20 cellular contexts compared by ENCODE assay signal in genomic region chr7:134744569-134744968, GRCh38.
"Had no signal": no experiment of that assay in that cellular context is flagged by ENCODE, and none has a peak within 500 bp of the region (broad histone marks: within the 10 kb centered on the region; RNA-seq: fewer than 3 reads in every experiment).

No MANE protein-coding gene starts in this region.

- H3K4me3 Mint-ChIP-seq: activated naive CD4-positive, alpha-beta T cell treated with anti-CD3 and anti-CD28 coated beads for 36 hours; activated naive CD8-positive, alpha-beta T cell treated with anti-CD3 and anti-CD28 coated beads, Interleukin-2, amount 50 U/mL, for 24 hours; activated T-helper 17 cell treated with anti-CD3 and anti-CD28 coated beads, Interleukin-2, amount 50 U/mL, for 72 hours; natural killer cell treated with Interleukin-12 subunit alpha and Interleukin-12 subunit beta and Interleukin-15 and Interleukin-18, amount 100 ng/mL, for 72 hours; T-cell had no signal

- H3K4me1 ChIP-seq: left lung had no signal

- ATAC-seq: activated CD4-positive, CD25-positive, alpha-beta regulatory T cell treated with anti-CD3 and anti-CD28 coated beads, Interleukin-2, amount 50 U/mL, for 24 hours; activated naive CD8-positive, alpha-beta T cell treated with anti-CD3 and anti-CD28 coated beads, Interleukin-2, amount 50 U/mL, for 24 hours; activated T-helper 17 cell treated with anti-CD3 and anti-CD28 coated beads, Interleukin-2, amount 50 U/mL, for 72 hours; left lung; natural killer cell treated with Interleukin-12 subunit alpha and Interleukin-12 subunit beta and Interleukin-15 and Interleukin-18, amount 100 ng/mL, for 72 hours; T-cell; upper lobe of right lung had no signal

- H3K36me3 Mint-ChIP-seq: natural killer cell treated with Interleukin-12 subunit alpha and Interleukin-12 subunit beta and Interleukin-15 and Interleukin-18, amount 100 ng/mL, for 72 hours; T-cell had no signal

- H3K36me3 ChIP-seq: left lung, upper lobe of right lung had no signal

- H3K27me3 ChIP-seq: dorsolateral prefrontal cortex, left lung, upper lobe of right lung had no signal

- H3K27me3 Mint-ChIP-seq: activated naive CD8-positive, alpha-beta T cell treated with anti-CD3 and anti-CD28 coated beads, Interleukin-2, amount 50 U/mL, for 24 hours had no signal

- H3K4me1 Mint-ChIP-seq: activated naive CD8-positive, alpha-beta T cell treated with anti-CD3 and anti-CD28 coated beads, Interleukin-2, amount 50 U/mL, for 24 hours; T-cell had no signal

- DNase-seq: activated CD4-positive, alpha-beta T cell treated with anti-CD3 and anti-CD28 coated beads, Interleukin-2, amount 50 U/mL, for 1 hour; activated CD8-positive, alpha-beta memory T cell treated with anti-CD3 and anti-CD28 coated beads for 24 hours; activated naive CD4-positive, alpha-beta T cell treated with anti-CD3 and anti-CD28 coated beads for 36 hours; activated naive CD8-positive, alpha-beta T cell treated with anti-CD3 and anti-CD28 coated beads, Interleukin-2, amount 50 U/mL, for 24 hours; dorsolateral prefrontal cortex; kidney; left lung; mesenchymal stem cell; nucleus accumbens; posterior cingulate gyrus; retina; stimulated activated CD4-positive, alpha-beta T cell treated with anti-CD3 and anti-CD28 coated beads, Interleukin-15, amount 100 ng/mL, for 24 hours; stimulated activated CD4-positive, alpha-beta T cell treated with anti-CD3 and anti-CD28 coated beads, Interleukin-4, amount 100 ng/mL, for 1 hour; stimulated activated naive CD4-positive, alpha-beta T cell treated with Interleukin-2 at 50 U/mL for 16 hours; T-cell; T-helper 9 cell; upper lobe of right lung had no signal

- H3K27ac ChIP-seq: dorsolateral prefrontal cortex, left lung, upper lobe of right lung had no signal

- H3K27ac Mint-ChIP-seq: activated naive CD4-positive, alpha-beta T cell treated with anti-CD3 and anti-CD28 coated beads for 36 hours; activated naive CD8-positive, alpha-beta T cell treated with anti-CD3 and anti-CD28 coated beads, Interleukin-2, amount 50 U/mL, for 24 hours; activated T-helper 17 cell treated with anti-CD3 and anti-CD28 coated beads, Interleukin-2, amount 50 U/mL, for 72 hours; T-cell had no signal

- H3K9me3 Mint-ChIP-seq: activated naive CD4-positive, alpha-beta T cell treated with anti-CD3 and anti-CD28 coated beads for 36 hours; activated naive CD8-positive, alpha-beta T cell treated with anti-CD3 and anti-CD28 coated beads, Interleukin-2, amount 50 U/mL, for 24 hours; activated T-helper 17 cell treated with anti-CD3 and anti-CD28 coated beads, Interleukin-2, amount 50 U/mL, for 72 hours; natural killer cell treated with Interleukin-12 subunit alpha and Interleukin-12 subunit beta and Interleukin-15 and Interleukin-18, amount 100 ng/mL, for 72 hours; T-cell had no signal

- H3K9me3 ChIP-seq: left lung, upper lobe of right lung had no signal

- H3K4me3 ChIP-seq: dorsolateral prefrontal cortex, left lung, upper lobe of right lung had no signal
